In the genomic region with DNA sequence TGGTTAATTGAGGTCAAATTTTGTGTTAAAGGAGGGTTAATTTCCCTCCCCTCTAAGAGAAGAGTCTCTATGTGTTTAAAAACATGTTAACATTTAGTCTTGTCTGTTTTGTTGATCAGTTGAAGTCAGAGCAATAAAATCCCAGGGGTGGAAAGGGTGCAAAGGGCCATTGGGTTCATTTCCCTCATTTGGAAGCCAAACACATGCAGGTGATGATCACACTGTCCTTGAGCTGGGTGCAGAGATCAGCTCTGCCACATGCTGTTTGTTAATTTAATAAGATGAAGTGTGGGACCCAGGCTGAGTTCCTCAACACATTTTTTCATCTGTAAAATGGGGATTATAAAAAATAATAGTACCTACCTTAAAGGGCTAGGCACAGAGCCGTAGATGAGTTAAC, we compare ENCODE assay signal across 26 cellular contexts.
DNase-seq lines count a peak whose midpoint lies in the region; ATAC-seq, FAIRE-seq and TF ChIP-seq lines count a peak whose summit lies in the region.
"Had no signal": no experiment of that assay in that cellular context is flagged by ENCODE, and none has a peak within 500 bp of the region (broad histone marks: within the 10 kb centered on the region; RNA-seq: fewer than 3 reads in every experiment).

No MANE protein-coding gene starts in this region.

- H3K56ac ChIP-seq in H1 (replicated peaks; ENCODE audit: insufficient read length, low read depth, low read length), result no peak overlapping the region

- H3K79me2 ChIP-seq in OCI-LY7 (ENCODE audit: insufficient read depth, low read depth, low read length) (no peaks in the 10 kb centered on the region), H1 (ENCODE audit: control insufficient read depth in 1 of 2, insufficient read depth in 2 of 2, low read length in 2 of 2) (no peaks in the 10 kb centered on the region)

- H4K20me1 ChIP-seq in OCI-LY7 (ENCODE audit: insufficient read depth, low read length) (no peaks in the 10 kb centered on the region), H1 (replicated peaks in 1 of 2; ENCODE audit: control insufficient read depth in 1 of 2, insufficient read depth in 2 of 2, low read length in 2 of 2) (no peaks in the 10 kb centered on the region)

- H3K27me3 Mint-ChIP-seq in type B pancreatic cell, result no peaks in the 10 kb centered on the region
- H3K27me3 Mint-ChIP-seq: IgD-negative memory B cell; stimulated activated memory B cell treated with anti-CD40 and anti-IgM and Interleukin-4, amounts not matched to agents 10 μg/mL and 1 μg/mL and 100 μg/mL, for 72 hours had no signal

- no peak overlapping the region for H3K23ac ChIP-seq in H1 (ENCODE audit: insufficient read length)

- peak overlapping the region; percentile 97 for H2BK12ac ChIP-seq in H1 (ENCODE audit: low read depth, low read length)

- H3K36me3 ChIP-seq in OCI-LY7 (ENCODE audit: insufficient read depth, low read length), result no peaks in the 10 kb centered on the region
- no peaks in the 10 kb centered on the region for H3K36me3 ChIP-seq in H1 (ENCODE audit: control insufficient read depth in 2 of 4, insufficient read depth in 4 of 4, low read length in 3 of 4)
- no peaks in the 10 kb centered on the region for H3K36me3 ChIP-seq in mesodermal cell (ENCODE audit: control insufficient read depth, insufficient read depth, low read length)
- no peaks in the 10 kb centered on the region for H3K36me3 ChIP-seq in transverse colon
- H3K36me3 ChIP-seq: brain microvascular endothelial cell, esophagus squamous epithelium, gastrocnemius medialis, Peyer's patch, sigmoid colon, suprapubic skin, vagina had no signal

- POLR2A ChIA-PET in OCI-LY7 (lab: Charles Lee) (interaction anchor here (0.9 kb wide), 1 partner anchor 20 kb away, joined by 4 read pairs; no protein-coding TSS in a partner anchor), H1 (lab: Charles Lee; ENCODE audit: partially characterized antibody) (no interaction called here)

- in situ Hi-C loops in transverse colon (cut with MboI; ENCODE audit: low pct_ligation_motif_present in 1 of 4, low pct_unique_long_range_greater_than_20kb in 1 of 4, low sequenced_read_pairs in 3 of 4), result no loop called here

- no peak overlapping the region; the same call in 1 of the 2 replicates for H2AK5ac ChIP-seq in H1 (ENCODE audit: low read depth, low read length)

- H3K4me1 ChIP-seq in OCI-LY7 (ENCODE audit: insufficient read depth, low read length, poor library complexity, severe bottlenecking) (peaks cover 17% of the 10 kb centered on the region), H1 (replicated peaks in 1 of 4; ENCODE audit: control insufficient read depth in 3 of 4, insufficient read depth in 4 of 4, low read length in 3 of 4) (peaks cover 0 to 8% (median 2%) of the 10 kb centered on the region in 4 experiments; a peak in 3 of 7 replicates), mesodermal cell (ENCODE audit: control insufficient read depth, insufficient read depth, low read length, poor library complexity, severe bottlenecking) (peaks cover 25% of the 10 kb centered on the region), transverse colon (peaks cover 0 to 5% (median 0%) of the 10 kb centered on the region in 4 donors)
- H3K4me1 ChIP-seq: gastrocnemius medialis, vagina had no signal

- no peaks in the 10 kb centered on the region for H3K9me3 ChIP-seq in OCI-LY7 (ENCODE audit: low read length)
- no peaks in the 10 kb centered on the region for H3K9me3 ChIP-seq in H1 (ENCODE audit: insufficient read depth in 2 of 2, low read depth in 1 of 2, low read length in 1 of 2)
- no peaks in the 10 kb centered on the region for H3K9me3 ChIP-seq in mesodermal cell (ENCODE audit: control insufficient read depth, low read length)
- no peaks in the 10 kb centered on the region for H3K9me3 ChIP-seq in transverse colon
- H3K9me3 ChIP-seq: esophagus squamous epithelium, gastrocnemius medialis, Peyer's patch, sigmoid colon, suprapubic skin, vagina had no signal

- H4K8ac ChIP-seq in H1 (ENCODE audit: extremely low read depth, insufficient read depth, low read length), result no peak overlapping the region

- H4K5ac ChIP-seq in H1 (ENCODE audit: insufficient read length, low read depth, low read length), result no peak overlapping the region

- H3K4me1 Mint-ChIP-seq in type B pancreatic cell (ENCODE audit: unreplicated experiment), result peaks cover 31% of the 10 kb centered on the region

- H2BK15ac ChIP-seq in H1 (ENCODE audit: low read length), result no peak overlapping the region

- H3K27me3 ChIP-seq in H1 (replicated peaks in 1 of 4; ENCODE audit: control insufficient read depth in 3 of 4, extremely low read depth in 1 of 4, insufficient read depth in 3 of 4, low read length in 3 of 4) (no peaks in the 10 kb centered on the region), transverse colon (no peaks in the 10 kb centered on the region)
- H3K27me3 ChIP-seq: brain microvascular endothelial cell, esophagus squamous epithelium, gastrocnemius medialis, Peyer's patch, sigmoid colon, suprapubic skin, vagina had no signal

- H3K18ac ChIP-seq in H1 (ENCODE audit: extremely low read depth, low read length), result no peak overlapping the region; the same call in 1 of the 2 replicates

- no peak for FAIRE-seq in H1 (lab: Jason Lieb, UNC)
- FAIRE-seq: colon had no signal

- H3K4me2 ChIP-seq in OCI-LY7 (ENCODE audit: low read length) (no peak overlapping the region), H1 (ENCODE audit: insufficient read depth in 1 of 2, low read depth in 2 of 2, low read length in 2 of 2) (no peak overlapping the region)

- H2AFZ ChIP-seq in OCI-LY7 (ENCODE audit: low read length), result peak overlapping the region; percentile 31; the same call in 1 of the 2 replicates
- H2AFZ ChIP-seq in H1 (ENCODE audit: low read length), result peak overlapping the region; percentile 37; the same call in 1 of the 2 replicates

- no peak for ATAC-seq in GM21786 (IDR thresholded peaks at IDR 0.05; ENCODE audit: unreplicated experiment)
- ATAC-seq: effector memory CD8-positive, alpha-beta T cell; gastrocnemius medialis; naive thymus-derived CD4-positive, alpha-beta T cell; stimulated activated memory B cell treated with anti-CD40 and anti-IgM and Interleukin-4, amounts not matched to agents 10 μg/mL and 1 μg/mL and 100 μg/mL, for 72 hours had no signal

- peaks cover 2% of the 10 kb centered on the region for H3K9me3 Mint-ChIP-seq in type B pancreatic cell
- H3K9me3 Mint-ChIP-seq: effector memory CD8-positive, alpha-beta T cell; IgD-negative memory B cell; T-helper 2 cell treated with Interferon-gamma antibody and Interleukin-4, amounts not matched to agents 5 μg/mL and 100 μg/mL, for 36 hours had no signal

- H4K91ac ChIP-seq in H1 (replicated peaks; ENCODE audit: insufficient read length, low read length), result no peak overlapping the region

- peak overlapping the region; percentile 68 for H3K27ac Mint-ChIP-seq in type B pancreatic cell
- H3K27ac Mint-ChIP-seq: effector memory CD8-positive, alpha-beta T cell; IgD-negative memory B cell; stimulated activated memory B cell treated with anti-CD40 and anti-IgM and Interleukin-4, amounts not matched to agents 10 μg/mL and 1 μg/mL and 100 μg/mL, for 72 hours; T-helper 2 cell treated with Interferon-gamma antibody and Interleukin-4, amounts not matched to agents 5 μg/mL and 100 μg/mL, for 36 hours had no signal

- no peaks in the 10 kb centered on the region for H3K9me2 ChIP-seq in OCI-LY7 (ENCODE audit: insufficient read depth, low read length)

- CTCF ChIA-PET in OCI-LY7 (lab: Charles Lee; ENCODE audit: unreplicated experiment), result no interaction called here
- CTCF ChIA-PET in H1 (lab: Charles Lee; ENCODE audit: partially characterized antibody), result no interaction called here

- H3K9ac ChIP-seq in H1 (replicated peaks in 1 of 4; ENCODE audit: extremely low read depth in 1 of 4, low read depth in 3 of 4, low read length in 3 of 4), result no peak overlapping the region

- no peaks in the 10 kb centered on the region for H3K79me1 ChIP-seq in H1 (ENCODE audit: low read depth, low read length)

- H3K36me3 Mint-ChIP-seq in type B pancreatic cell, result no peaks in the 10 kb centered on the region
- H3K36me3 Mint-ChIP-seq: CD4-positive, CD25-positive, alpha-beta regulatory T cell; IgD-negative memory B cell; naive thymus-derived CD4-positive, alpha-beta T cell had no signal

- no peak overlapping the region for H3K14ac ChIP-seq in H1 (ENCODE audit: insufficient read length)

- H3K27ac ChIP-seq in OCI-LY7 (ENCODE audit: low read depth, low read length, poor library complexity, severe bottlenecking), result no peak overlapping the region
- no peak overlapping the region for H3K27ac ChIP-seq in H1 (ENCODE audit: low read depth, low read length)
- peak overlapping the region; percentile 90 for H3K27ac ChIP-seq in mesodermal cell (ENCODE audit: low read depth, low read length, severe bottlenecking)
- H3K27ac ChIP-seq in transverse colon, result no peak overlapping the region
- H3K27ac ChIP-seq: brain microvascular endothelial cell, esophagus squamous epithelium, gastrocnemius medialis, HL-60, Peyer's patch, sigmoid colon, suprapubic skin, vagina had no signal

- TF ChIP-seq POLR2A in H1 (IDR thresholded peaks at IDR 0.05; ENCODE audit: control extremely low read depth in 1 of 2, low read depth in 2 of 2, low read length in 2 of 2) (no peak), transverse colon (IDR thresholded peaks at IDR 0.05) (no peak)

- H3K23me2 ChIP-seq in H1 (ENCODE audit: low read depth, low read length), result no peaks in the 10 kb centered on the region

- TF ChIP-seq EP300 in H1 (IDR thresholded peaks at IDR 0.05; ENCODE audit: borderline replicate concordance in 1 of 2, low read depth in 2 of 2, low read length in 2 of 2) (no peak), transverse colon (IDR thresholded peaks at IDR 0.05; ENCODE audit: low read depth) (no peak)

- H2BK20ac ChIP-seq in H1 (ENCODE audit: low read length), result peak overlapping the region; percentile 56; the same call in 1 of the 2 replicates

- no peak for TF ChIP-seq RAD21 in H1 (IDR thresholded peaks at IDR 0.05 in 1 of 2, conservative IDR thresholded peaks at IDR 0.05 in 1 of 2; ENCODE audit: low read depth in 2 of 2, low read length in 2 of 2)

- BruUV-seq in OCI-LY7 (replicated peaks; lab: Mats Ljungman, UMichigan), result no TSS peak

- no peak overlapping the region for H3K4ac ChIP-seq in H1 (replicated peaks; ENCODE audit: insufficient read length, low read depth, low read length)

- intact Hi-C loops in OCI-LY7 (cut with micrococcal nuclease; ENCODE audit: unreplicated experiment) (no loop called here), transverse colon (cut with DNase I; ENCODE audit: low total_unique reads) (no loop called here)

- no peak for DNase-seq in OCI-LY7 (ENCODE audit: low spot score)
- no peak for DNase-seq in H1 (ENCODE audit: low read depth in 1 of 2, low spot score in 2 of 2)
- no peak for DNase-seq in type B pancreatic cell (ENCODE audit: extremely low spot score, unreplicated experiment)
- no peak for DNase-seq in transverse colon
- DNase-seq in NCI-H2171 (lab: John Stamatoyannopoulos, UW), result no peak
- DNase-seq: CD4-positive, CD25-positive, alpha-beta regulatory T cell; DMS153; effector memory CD8-positive, alpha-beta T cell; esophagus squamous epithelium; gastrocnemius medialis; MM.1S; naive thymus-derived CD4-positive, alpha-beta T cell; NCI-H1436; NCI-H510A treated with DMSO at 0.1 percent for 48 hours; Peyer's patch; sigmoid colon had no signal

- TF ChIP-seq CTCF in OCI-LY7 (conservative IDR thresholded peaks at IDR 0.05; ENCODE audit: low read length) (no peak), H1 (IDR thresholded peaks at IDR 0.05; ENCODE audit: control extremely low read depth in 1 of 3, insufficient read depth in 1 of 3, low read depth in 1 of 3, low read length in 3 of 3) (no peak), type B pancreatic cell (conservative IDR thresholded peaks at IDR 0.05) (no peak), transverse colon (IDR thresholded peaks at IDR 0.05) (no peak)

- no peak overlapping the region for H2BK5ac ChIP-seq in H1 (ENCODE audit: low read depth, low read length)

- no peak overlapping the region for H3K4me3 Mint-ChIP-seq in type B pancreatic cell
- H3K4me3 Mint-ChIP-seq: CD4-positive, CD25-positive, alpha-beta regulatory T cell; effector memory CD8-positive, alpha-beta T cell; stimulated activated memory B cell treated with anti-CD40 and anti-IgM and Interleukin-4, amounts not matched to agents 10 μg/mL and 1 μg/mL and 100 μg/mL, for 72 hours; T-helper 2 cell treated with Interferon-gamma antibody and Interleukin-4, amounts not matched to agents 5 μg/mL and 100 μg/mL, for 36 hours had no signal

- WGBS in H1 (ENCODE audit: extremely low coverage in 1 of 2, insufficient coverage in 1 of 2, insufficient read length in 1 of 2, insufficient replicate concordance in 2 of 2, low coverage in 1 of 2, low lambda C conversion rate in 2 of 2, missing lambda C conversion rate in 1 of 2), 2 experiments, result 89% methylated on average over 1 of the region's 1 CpG; no CpG with 5 or more reads in 1 of the 2 experiments
- WGBS in mesodermal cell (ENCODE audit: insufficient coverage in 2 of 2), 2 experiments, result no CpG with 5 or more reads among the region's 1 CpG
- WGBS in transverse colon (ENCODE audit: low coverage in 1 of 2), 2 donors, result 93% methylated on average over 1 of the region's 1 CpG; no CpG with 5 or more reads in 1 of the 2 donors

- H3K4me3 ChIP-seq in OCI-LY7 (ENCODE audit: low read depth, low read length, poor library complexity, severe bottlenecking), result no peak overlapping the region
- no peak overlapping the region for H3K4me3 ChIP-seq in H1 (ENCODE audit: extremely low read depth in 1 of 4, insufficient read depth in 2 of 4, low read depth in 3 of 4, low read length in 4 of 4)
- H3K4me3 ChIP-seq in mesodermal cell (ENCODE audit: extremely low read depth, insufficient read depth, low read length, poor library complexity, severe bottlenecking), result no peak overlapping the region
- no peak overlapping the region for H3K4me3 ChIP-seq in transverse colon
- H3K4me3 ChIP-seq: esophagus squamous epithelium, gastrocnemius medialis, Peyer's patch, sigmoid colon, suprapubic skin, vagina had no signal

- no peak overlapping the region for H2BK120ac ChIP-seq in H1 (replicated peaks; ENCODE audit: low read depth, low read length)
